13 cellular contexts compared by ENCODE assay signal in the genomic region with DNA sequence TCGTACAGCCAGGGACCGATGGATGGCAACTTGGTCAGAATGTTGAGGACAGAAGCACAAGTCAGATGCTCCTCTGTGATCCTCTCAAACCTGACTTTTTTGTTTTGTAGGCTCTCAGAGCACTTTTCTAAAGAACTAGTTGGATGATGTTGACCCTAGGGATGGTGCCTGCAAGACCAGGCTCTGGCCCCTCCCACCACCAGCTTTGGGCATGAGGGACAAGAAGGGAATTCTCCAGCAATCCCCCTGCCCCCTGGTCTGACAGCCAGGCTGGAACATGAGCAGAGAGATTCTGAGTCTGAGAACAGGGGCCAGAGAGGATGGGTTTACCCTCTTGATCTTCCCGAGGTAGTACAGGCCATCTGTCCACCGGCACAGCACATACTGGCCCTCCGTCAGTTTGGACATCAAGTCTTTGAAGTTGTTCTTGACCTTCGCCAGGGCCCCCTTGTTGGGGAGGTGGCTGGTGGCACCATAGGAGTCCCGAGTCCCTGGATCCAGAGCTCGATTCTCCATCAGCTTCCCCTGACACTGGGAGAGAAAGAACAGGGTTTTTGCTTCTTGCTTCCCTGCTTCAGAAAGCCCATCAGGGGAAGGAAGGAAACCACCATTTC. TPM values are rescaled to one million over a fixed set of nuclear protein-coding genes. Genes with fewer than 3 reads are reported as not detected.
A peak's percentile ranks its signal among the peaks of the same experiment; 100 is the strongest.
DNase-seq lines count a peak whose midpoint lies in the region; ATAC-seq, FAIRE-seq and TF ChIP-seq lines count a peak whose summit lies in the region.
"Had no signal": no experiment of that assay in that cellular context is flagged by ENCODE, and none has a peak within 500 bp of the region (broad histone marks: within the 10 kb centered on the region; RNA-seq: fewer than 3 reads in every experiment).

No MANE protein-coding gene starts in this region.

- TF ChIP-seq CTCF in OCI-LY7 (conservative IDR thresholded peaks at IDR 0.05; ENCODE audit: low read length) (no peak), GM12878 (IDR thresholded peaks at IDR 0.05 in 2 of 3, conservative IDR thresholded peaks at IDR 0.05 in 1 of 3; ENCODE audit: control insufficient read depth in 2 of 3, extremely low read depth in 1 of 3, insufficient read depth in 1 of 3, low read depth in 3 of 3, low read length in 3 of 3) (no peak)

- no peaks in the 10 kb centered on the region for H3K9me3 ChIP-seq in OCI-LY7 (ENCODE audit: low read length)
- no peaks in the 10 kb centered on the region for H3K9me3 ChIP-seq in GM12878 (replicated peaks; ENCODE audit: control insufficient read depth, insufficient read depth, low read length)
- H3K9me3 ChIP-seq: prostate gland had no signal

- H3K4me2 ChIP-seq in OCI-LY7 (ENCODE audit: low read length): peak overlapping the region; percentile 96
- H3K4me2 ChIP-seq in GM12878 (ENCODE audit: control insufficient read depth, insufficient read depth): peak overlapping the region; percentile 94

- H3K27me3 ChIP-seq in GM12878 (replicated peaks in 1 of 2; ENCODE audit: control insufficient read depth in 2 of 2, insufficient read depth in 2 of 2, low read length in 1 of 2): no peaks in the 10 kb centered on the region

- peaks cover 32% of the 10 kb centered on the region; the same call in 1 of the 2 replicates for H3K79me2 ChIP-seq in OCI-LY7 (ENCODE audit: insufficient read depth, low read depth, low read length)
- H3K79me2 ChIP-seq in GM12878 (ENCODE audit: control insufficient read depth, insufficient read depth, low read length): peaks cover 39% of the 10 kb centered on the region

- peaks cover 15 to 45% of the 10 kb centered on the region in 2 donors for H3K36me3 Mint-ChIP-seq in activated T-cell treated with anti-CD3 and anti-CD28 coated beads, Interleukin-2, amount 50 U/mL, for 72 hours (ENCODE audit: insufficient read depth in 2 of 2)
- H3K36me3 Mint-ChIP-seq in stimulated activated memory B cell treated with anti-CD40 and anti-IgM and Interleukin-4, amounts not matched to agents 10 μg/mL and 1 μg/mL and 100 μg/mL, for 72 hours: peaks cover 23% of the 10 kb centered on the region

- no peak for TF ChIP-seq EP300 in GM12878 (IDR thresholded peaks at IDR 0.05; ENCODE audit: borderline replicate concordance in 1 of 2, control insufficient read depth in 1 of 2, low read depth in 2 of 2, low read length in 2 of 2)

- DNase-seq in activated T-cell treated with anti-CD3 and anti-CD28 coated beads, Interleukin-2, amount 50 U/mL, for 72 hours: no peak
- DNase-seq in activated T-cell treated with anti-CD3 and anti-CD28 coated beads, Interleukin-2, amount 50 U/mL, for 48 hours: no peak
- DNase-seq in OCI-LY7 (ENCODE audit: low spot score): no peak
- DNase-seq in GM12878 (ENCODE audit: low read depth, low spot score): no peak
- DNase-seq in NCI-H2107 (lab: John Stamatoyannopoulos, UW): no peak
- no peak for DNase-seq in NCI-H69 (lab: John Stamatoyannopoulos, UW)
- DNase-seq: NCI-H1436 treated with DMSO at 0.1 percent for 48 hours, NCI-H526, SIG-M5, WERI-Rb-1 had no signal

- H3K27ac ChIP-seq in OCI-LY7 (ENCODE audit: low read depth, low read length, poor library complexity, severe bottlenecking) (peak overlapping the region; percentile 96), GM12878 (ENCODE audit: control insufficient read depth, insufficient read depth) (peak overlapping the region; percentile 18; the same call in 1 of the 2 replicates)
- H3K27ac ChIP-seq: prostate gland, WERI-Rb-1 had no signal

- no peak overlapping the region for H3K4me3 ChIP-seq in OCI-LY7 (ENCODE audit: low read depth, low read length, poor library complexity, severe bottlenecking)
- H3K4me3 ChIP-seq in GM12878: no peak overlapping the region
- H3K4me3 ChIP-seq: prostate gland had no signal

- CTCF ChIA-PET in OCI-LY7 (lab: Charles Lee; ENCODE audit: unreplicated experiment) (no interaction called here), GM12878 (lab: Yijun Ruan, JAX) (interaction anchor here (1.5 to 3.0 kb wide), 6 partner anchors 12 to 118 kb away, joined by 3 to 20 read pairs (median 8); no protein-coding TSS in a partner anchor)

- no peak overlapping the region for H2AFZ ChIP-seq in OCI-LY7 (ENCODE audit: low read length)
- H2AFZ ChIP-seq in GM12878 (ENCODE audit: control insufficient read depth, low read depth, low read length): no peak overlapping the region

- H3K36me3 ChIP-seq in OCI-LY7 (ENCODE audit: insufficient read depth, low read length): peaks cover 72% of the 10 kb centered on the region
- peaks cover 23 to 27% of the 10 kb centered on the region in 2 experiments for H3K36me3 ChIP-seq in GM12878 (ENCODE audit: control insufficient read depth in 2 of 2, insufficient read depth in 2 of 2, low read length in 1 of 2)
- H3K36me3 ChIP-seq: prostate gland had no signal

- ATAC-seq in activated T-cell treated with anti-CD3 and anti-CD28 coated beads, Interleukin-2, amount 50 U/mL, for 72 hours (replicated peaks in 1 of 2): no peak
- ATAC-seq in GM12878 (no peak), HG03457 (IDR thresholded peaks at IDR 0.05; ENCODE audit: unreplicated experiment) (no peak)
- no peak for ATAC-seq in stimulated activated memory B cell treated with anti-CD40 and anti-IgM and Interleukin-4, amounts not matched to agents 10 μg/mL and 1 μg/mL and 100 μg/mL, for 72 hours

- H3K27me3 Mint-ChIP-seq in activated T-cell treated with anti-CD3 and anti-CD28 coated beads, Interleukin-2, amount 50 U/mL, for 72 hours (ENCODE audit: low read depth): no peaks in the 10 kb centered on the region
- peaks cover 8% of the 10 kb centered on the region for H3K27me3 Mint-ChIP-seq in stimulated activated memory B cell treated with anti-CD40 and anti-IgM and Interleukin-4, amounts not matched to agents 10 μg/mL and 1 μg/mL and 100 μg/mL, for 72 hours

- in situ Hi-C loops in GM12878 (cut with MboI): loop anchor here (5.0 kb wide), 1 partner anchor 63 kb away; no protein-coding TSS in a partner anchor

- no peaks in the 10 kb centered on the region for H4K20me1 ChIP-seq in OCI-LY7 (ENCODE audit: insufficient read depth, low read length)
- no peaks in the 10 kb centered on the region for H4K20me1 ChIP-seq in GM12878 (ENCODE audit: control insufficient read depth, insufficient read depth)

- no peak for FAIRE-seq in GM12878 (lab: Jason Lieb, UNC)

- H3K4me1 Mint-ChIP-seq in activated T-cell treated with anti-CD3 and anti-CD28 coated beads, Interleukin-2, amount 50 U/mL, for 72 hours (ENCODE audit: low read depth): peaks cover 84% of the 10 kb centered on the region
- peaks cover 55% of the 10 kb centered on the region for H3K4me1 Mint-ChIP-seq in stimulated activated memory B cell treated with anti-CD40 and anti-IgM and Interleukin-4, amounts not matched to agents 10 μg/mL and 1 μg/mL and 100 μg/mL, for 72 hours

- TF ChIP-seq POLR2A in GM12878 (IDR thresholded peaks at IDR 0.05; ENCODE audit: low read depth, low read length): no peak

- H3K4me1 ChIP-seq in OCI-LY7 (ENCODE audit: insufficient read depth, low read length, poor library complexity, severe bottlenecking) (peaks cover 61% of the 10 kb centered on the region), GM12878 (ENCODE audit: control insufficient read depth, insufficient read depth, low read length) (peaks cover 29% of the 10 kb centered on the region)
- H3K4me1 ChIP-seq: prostate gland had no signal

- H3K27ac Mint-ChIP-seq in activated T-cell treated with anti-CD3 and anti-CD28 coated beads, Interleukin-2, amount 50 U/mL, for 72 hours: peak overlapping the region; percentile 48
- peak overlapping the region; percentile 31 for H3K27ac Mint-ChIP-seq in stimulated activated memory B cell treated with anti-CD40 and anti-IgM and Interleukin-4, amounts not matched to agents 10 μg/mL and 1 μg/mL and 100 μg/mL, for 72 hours

- no peaks in the 10 kb centered on the region for H3K9me3 Mint-ChIP-seq in activated T-cell treated with anti-CD3 and anti-CD28 coated beads, Interleukin-2, amount 50 U/mL, for 72 hours
- H3K9me3 Mint-ChIP-seq in stimulated activated memory B cell treated with anti-CD40 and anti-IgM and Interleukin-4, amounts not matched to agents 10 μg/mL and 1 μg/mL and 100 μg/mL, for 72 hours: no peaks in the 10 kb centered on the region

- no peaks in the 10 kb centered on the region for H3K9me2 ChIP-seq in OCI-LY7 (ENCODE audit: insufficient read depth, low read length)

- peak overlapping the region; percentile 23 to 94 for H3K4me3 Mint-ChIP-seq in activated T-cell treated with anti-CD3 and anti-CD28 coated beads, Interleukin-2, amount 50 U/mL, for 72 hours
- H3K4me3 Mint-ChIP-seq in stimulated activated memory B cell treated with anti-CD40 and anti-IgM and Interleukin-4, amounts not matched to agents 10 μg/mL and 1 μg/mL and 100 μg/mL, for 72 hours: no peak overlapping the region

- RAD21 ChIA-PET in GM12878 (lab: Charles Lee; ENCODE audit: unreplicated experiment): interaction anchor here (1.3 to 2.1 kb wide), 2 partner anchors 55 to 57 kb away, joined by 3 to 5 read pairs; no protein-coding TSS in a partner anchor

- BruUV-seq in OCI-LY7 (replicated peaks; lab: Mats Ljungman, UMichigan) (no TSS peak), GM12878 (replicated peaks; lab: Mats Ljungman, UMichigan) (no TSS peak)

- SMC1A ChIA-PET in GM12878 (lab: Charles Lee; ENCODE audit: uncharacterized antibody, unreplicated experiment): interaction anchor here (0.6 to 2.2 kb wide), 7 partner anchors 10 to 110 kb away, joined by 3 to 6 read pairs (median 4); no protein-coding TSS in a partner anchor

- 88% methylated on average over 8 of the region's 8 CpGs for WGBS in GM12878 (ENCODE audit: insufficient coverage, insufficient replicate concordance, low lambda C conversion rate, missing lambda C conversion rate)

- no peak overlapping the region for H3K9ac ChIP-seq in GM12878 (ENCODE audit: control insufficient read depth, insufficient read depth, low read length)

- intact Hi-C loops in OCI-LY7 (cut with micrococcal nuclease; ENCODE audit: unreplicated experiment) (no loop called here), GM12878 (cut with micrococcal nuclease; ENCODE audit: unreplicated experiment) (no loop called here)

- POLR2A ChIA-PET in OCI-LY7 (lab: Charles Lee) (interaction anchor here (1.5 to 2.1 kb wide), 2 partner anchors 55 to 57 kb away, joined by 5 to 7 read pairs; no protein-coding TSS in a partner anchor), GM12878 (lab: Charles Lee) (interaction anchor here (1.3 to 8.2 kb wide), 2 partner anchors 17 to 69 kb away, joined by 3 to 75 read pairs; no protein-coding TSS in a partner anchor)

- no peak for TF ChIP-seq RAD21 in GM12878 (IDR thresholded peaks at IDR 0.05; ENCODE audit: insufficient read depth, low read depth, low read length)

RNA-seq across cellular contexts. Expression of a gene that starts 2.7 kb away (rescaled TPM):
- 100 to 1,000 TPM; 166 to 222 TPM for total RNA-seq in activated T-cell treated with anti-CD3 and anti-CD28 coated beads, Interleukin-2, amount 50 U/mL, for 72 hours
- total RNA-seq in OCI-LY7 (2014; rRNA removed; shearing (Covaris generic)): 102 and 108 TPM in 2 replicates
- total RNA-seq in OCI-LY7 (2022) (211 and 214 TPM in 2 replicates), GM12878 (2014; rRNA removed) (74.9 and 81.1 TPM in 2 replicates), GM12878 (2014; rRNA removed; fragmentation: Illumina TruSeq; extraction: Trizol) (63.1 and 74.8 TPM in 2 replicates), GM12878 (2021) (116 and 133 TPM in 2 replicates)
- total RNA-seq in GM12878 (2013; cell fraction: nucleolus; rRNA removed): 127 and 130 TPM in 2 replicates
- 38.7 TPM for polyA plus RNA-seq in GM12878 (2011; ENCODE audit: low read depth)
- polyA plus RNA-seq in GM12878 (2011; rRNA removed) (45.5 and 71.1 TPM in 2 replicates), GM12878 (2014; fragmentation: Illumina TruSeq; extraction: Trizol) (64.7 and 94.2 TPM in 2 replicates), GM12878 (2014; fragmentation: Nextera tagmentation; extraction: Ambion mirVana) (10 to 100 TPM; 26.0 to 50.2 TPM), GM12878 (2014; rRNA removed) (98.6 and 106 TPM in 2 replicates), GM12878 (2016; fragmentation: Nextera tagmentation; extraction: Ambion mirVana) (100 to 1,000 TPM in 1 of 2 experiments, 10 to 100 TPM in 1; 97.9 to 113 TPM)
- 118 and 119 TPM in 2 replicates for polyA plus RNA-seq in GM12878 (2011; cell fraction: cytosol; rRNA removed)
- polyA plus RNA-seq in GM12878 (2011; cell fraction: nucleus; rRNA removed): 334 and 350 TPM in 2 replicates
- 63.6 and 78.6 TPM in 2 replicates for polyA plus RNA-seq in GM12878 (2012)
- 85.9 and 103 TPM in 2 replicates for polyA minus RNA-seq in GM12878 (2011; rRNA and poly(A)+ RNA removed)
- polyA minus RNA-seq in GM12878 (2011; cell fraction: cytosol; rRNA and poly(A)+ RNA removed): 31.7 and 47.3 TPM in 2 replicates
- 69.5 and 128 TPM in 2 replicates for polyA minus RNA-seq in GM12878 (2011; cell fraction: nucleus; rRNA and poly(A)+ RNA removed)

RNA-seq across cellular contexts. Expression of a gene that starts 31.6 kb away (rescaled TPM):
- 10 to 100 TPM; 48.6 to 59.0 TPM for total RNA-seq in activated T-cell treated with anti-CD3 and anti-CD28 coated beads, Interleukin-2, amount 50 U/mL, for 72 hours
- 10.0 and 12.0 TPM in 2 replicates for total RNA-seq in OCI-LY7 (2014; rRNA removed; shearing (Covaris generic))
- total RNA-seq in OCI-LY7 (2022) (33.3 and 36.8 TPM in 2 replicates), GM12878 (2014; rRNA removed) (19.9 and 20.8 TPM in 2 replicates), GM12878 (2014; rRNA removed; fragmentation: Illumina TruSeq; extraction: Trizol) (20.9 and 23.1 TPM in 2 replicates), GM12878 (2021) (34.4 and 47.7 TPM in 2 replicates)
- total RNA-seq in GM12878 (2013; cell fraction: nucleolus; rRNA removed): 17.9 and 18.6 TPM in 2 replicates
- polyA plus RNA-seq in GM12878 (2011; ENCODE audit: low read depth): 7.3 TPM
- polyA plus RNA-seq in GM12878 (2011; rRNA removed) (19.0 and 26.6 TPM in 2 replicates), GM12878 (2014; fragmentation: Illumina TruSeq; extraction: Trizol) (31.8 and 41.4 TPM in 2 replicates), GM12878 (2014; fragmentation: Nextera tagmentation; extraction: Ambion mirVana) (10 to 100 TPM in 1 of 2 experiments, 1 to 10 TPM in 1; 8.8 to 11.4 TPM), GM12878 (2014; rRNA removed) (21.6 and 27.1 TPM in 2 replicates), GM12878 (2016; fragmentation: Nextera tagmentation; extraction: Ambion mirVana) (10 to 100 TPM; 35.9 to 40.4 TPM)
- 9.0 and 9.6 TPM in 2 replicates for polyA plus RNA-seq in GM12878 (2011; cell fraction: cytosol; rRNA removed)
- polyA plus RNA-seq in GM12878 (2011; cell fraction: nucleus; rRNA removed): 4.9 and 7.6 TPM in 2 replicates
- 11.2 and 13.3 TPM in 2 replicates for polyA plus RNA-seq in GM12878 (2012)
- 9.0 and 10.4 TPM in 2 replicates for polyA minus RNA-seq in GM12878 (2011; rRNA and poly(A)+ RNA removed)
- 10.7 and 19.0 TPM in 2 replicates for polyA minus RNA-seq in GM12878 (2011; cell fraction: cytosol; rRNA and poly(A)+ RNA removed)
- 5.8 and 6.3 TPM in 2 replicates for polyA minus RNA-seq in GM12878 (2011; cell fraction: nucleus; rRNA and poly(A)+ RNA removed)

RNA-seq across cellular contexts. Expression of a gene that starts 52.3 kb away (rescaled TPM):
- total RNA-seq in activated T-cell treated with anti-CD3 and anti-CD28 coated beads, Interleukin-2, amount 50 U/mL, for 72 hours: 100 to 1,000 TPM in 1 of 2 donors, 10 to 100 TPM in 1; 91.6 to 101 TPM
- 23.7 and 24.2 TPM in 2 replicates for total RNA-seq in OCI-LY7 (2014; rRNA removed; shearing (Covaris generic))
- 40.3 and 50.5 TPM in 2 replicates for total RNA-seq in OCI-LY7 (2022)
- total RNA-seq in GM12878 (2013; cell fraction: nucleolus; rRNA removed): 317 and 349 TPM in 2 replicates
- total RNA-seq in GM12878 (2014; rRNA removed): 144 and 153 TPM in 2 replicates
- total RNA-seq in GM12878 (2014; rRNA removed; fragmentation: Illumina TruSeq; extraction: Trizol): 111 and 116 TPM in 2 replicates
- 163 and 164 TPM in 2 replicates for total RNA-seq in GM12878 (2021)
- 44.2 TPM for polyA plus RNA-seq in GM12878 (2011; ENCODE audit: low read depth)
- polyA plus RNA-seq in GM12878 (2011; rRNA removed): 106 and 147 TPM in 2 replicates
- polyA plus RNA-seq in GM12878 (2011; cell fraction: cytosol; rRNA removed): 186 and 209 TPM in 2 replicates
- 205 and 241 TPM in 2 replicates for polyA plus RNA-seq in GM12878 (2011; cell fraction: nucleus; rRNA removed)
- 65.1 and 86.6 TPM in 2 replicates for polyA plus RNA-seq in GM12878 (2012)
- polyA plus RNA-seq in GM12878 (2014; fragmentation: Illumina TruSeq; extraction: Trizol): 82.8 and 140 TPM in 2 replicates
- 10 to 100 TPM; 13.8 to 16.6 TPM for polyA plus RNA-seq in GM12878 (2014; fragmentation: Nextera tagmentation; extraction: Ambion mirVana)
- 153 and 156 TPM in 2 replicates for polyA plus RNA-seq in GM12878 (2014; rRNA removed)
- polyA plus RNA-seq in GM12878 (2016; fragmentation: Nextera tagmentation; extraction: Ambion mirVana): 10 to 100 TPM; 69.6 to 79.5 TPM
- 194 and 283 TPM in 2 replicates for polyA minus RNA-seq in GM12878 (2011; rRNA and poly(A)+ RNA removed)
- 61.2 and 66.6 TPM in 2 replicates for polyA minus RNA-seq in GM12878 (2011; cell fraction: cytosol; rRNA and poly(A)+ RNA removed)
- 99.3 and 141 TPM in 2 replicates for polyA minus RNA-seq in GM12878 (2011; cell fraction: nucleus; rRNA and poly(A)+ RNA removed)
